ENCODE assay signal across 28 cellular contexts in the genomic region with DNA sequence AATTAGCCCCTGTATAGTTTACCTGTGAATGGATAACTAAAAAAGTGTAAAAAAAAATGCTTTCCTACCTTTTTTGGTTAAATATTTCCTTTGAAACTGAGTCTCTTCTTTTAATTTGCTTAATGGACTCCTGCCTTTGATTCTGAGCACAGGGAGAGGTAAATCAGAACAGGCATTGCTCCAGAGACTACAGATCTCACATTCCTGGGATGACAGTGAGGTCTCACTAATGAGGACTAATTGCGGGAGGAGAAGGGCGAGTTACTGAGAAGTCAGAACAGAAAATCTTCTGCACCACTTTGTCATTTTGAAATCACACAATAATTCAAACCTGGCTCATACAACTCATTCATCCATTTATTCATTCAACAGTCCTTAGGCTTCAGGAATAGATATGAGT.
"Had no signal": no experiment of that assay in that cellular context is flagged by ENCODE, and none has a peak within 500 bp of the region (broad histone marks: within the 10 kb centered on the region; RNA-seq: fewer than 3 reads in every experiment).

No MANE protein-coding gene starts in this region.

- H3K36me3 ChIP-seq: neutrophil, pancreas, prostate gland, right atrium auricular region, right lobe of liver, sigmoid colon, stomach, thoracic aorta, thyroid gland, tibial nerve, upper lobe of left lung, vagina had no signal

- H3K27me3 ChIP-seq: pancreas, right atrium auricular region, right lobe of liver, thyroid gland, upper lobe of left lung, vagina had no signal

- H3K36me3 Mint-ChIP-seq: natural killer cell treated with Interleukin-12 subunit alpha and Interleukin-12 subunit beta and Interleukin-15 and Interleukin-18, amount 100 ng/mL, for 72 hours; stimulated activated effector memory CD8-positive, alpha-beta T cell treated with anti-CD3 and anti-CD28 coated beads, Interleukin-12 subunit alpha, Interleukin-12 subunit beta, amount 100 ng/mL, for 72 hours; stimulated activated naive B cell treated with anti-CD40 and anti-IgM and Interleukin-4, amounts not matched to agents 10 μg/mL and 1 μg/mL and 100 μg/mL, for 72 hours had no signal

- FAIRE-seq: pancreas, small intestine, urothelium cell line had no signal

- H3K4me1 ChIP-seq: pancreas, prostate gland, right atrium auricular region, right lobe of liver, sigmoid colon, stomach, thyroid gland, tibial nerve, upper lobe of left lung, vagina had no signal

- H3K9me3 ChIP-seq: neutrophil, pancreas, prostate gland, right atrium auricular region, right lobe of liver, thoracic aorta, thyroid gland, upper lobe of left lung, vagina had no signal

- DNase-seq: nephron progenitor cell; nucleus accumbens; pancreas; retina; right lobe of liver; sigmoid colon; small intestine; stimulated activated CD4-positive, alpha-beta T cell treated with anti-CD3 and anti-CD28 coated beads, Interleukin-15, amount 100 ng/mL, for 24 hours; stimulated activated CD4-positive, alpha-beta T cell treated with anti-CD3 and anti-CD28 coated beads, Interleukin-2, amount 100 ng/mL, for 24 hours; stimulated activated CD4-positive, alpha-beta T cell treated with anti-CD3 and anti-CD28 coated beads, Interleukin-2, amount 100 ng/mL, for 48 hours; stimulated activated CD4-positive, alpha-beta T cell treated with anti-CD3 and anti-CD28 coated beads, Interleukin-4, amount 100 ng/mL, for 24 hours; stimulated activated naive B cell treated with anti-CD40 and anti-IgM and Interleukin-4, amounts not matched to agents 10 μg/mL and 1 μg/mL and 100 μg/mL, for 72 hours; stimulated activated naive CD4-positive, alpha-beta T cell treated with Interleukin-2 at 50 U/mL for 16 hours; stomach; thyroid gland; trophoblast cell; upper lobe of left lung had no signal

- H3K4me1 Mint-ChIP-seq: nephron progenitor cell; neural crest cell; stimulated activated effector memory CD8-positive, alpha-beta T cell treated with anti-CD3 and anti-CD28 coated beads, Interleukin-12 subunit alpha, Interleukin-12 subunit beta, amount 100 ng/mL, for 72 hours; stimulated activated naive B cell treated with anti-CD40 and anti-IgM and Interleukin-4, amounts not matched to agents 10 μg/mL and 1 μg/mL and 100 μg/mL, for 72 hours had no signal

- H3K4me3 ChIP-seq: pancreas, prostate gland, right atrium auricular region, right lobe of liver, sigmoid colon, stomach, thoracic aorta, thyroid gland, tibial nerve, upper lobe of left lung, vagina had no signal

- H3K27ac Mint-ChIP-seq: natural killer cell treated with Interleukin-12 subunit alpha and Interleukin-12 subunit beta and Interleukin-15 and Interleukin-18, amount 100 ng/mL, for 72 hours; nephron progenitor cell; stimulated activated effector memory CD8-positive, alpha-beta T cell treated with anti-CD3 and anti-CD28 coated beads, Interleukin-12 subunit alpha, Interleukin-12 subunit beta, amount 100 ng/mL, for 72 hours; stimulated activated naive B cell treated with anti-CD40 and anti-IgM and Interleukin-4, amounts not matched to agents 10 μg/mL and 1 μg/mL and 100 μg/mL, for 72 hours; stimulated activated naive CD8-positive, alpha-beta T cell treated with anti-CD3 and anti-CD28 coated beads, Interleukin-15, Interleukin-2, amounts not matched to agents 100 ng/mL and 50 ng/mL, for 24 hours had no signal

- H3K9me3 Mint-ChIP-seq: nephron progenitor cell had no signal

- H3K4me3 Mint-ChIP-seq: natural killer cell treated with Interleukin-12 subunit alpha and Interleukin-12 subunit beta and Interleukin-15 and Interleukin-18, amount 100 ng/mL, for 72 hours; nephron progenitor cell; neural crest cell; stimulated activated effector memory CD8-positive, alpha-beta T cell treated with anti-CD3 and anti-CD28 coated beads, Interleukin-12 subunit alpha, Interleukin-12 subunit beta, amount 100 ng/mL, for 72 hours; stimulated activated naive B cell treated with anti-CD40 and anti-IgM and Interleukin-4, amounts not matched to agents 10 μg/mL and 1 μg/mL and 100 μg/mL, for 72 hours; stimulated activated naive CD8-positive, alpha-beta T cell treated with anti-CD3 and anti-CD28 coated beads, Interleukin-15, Interleukin-2, amounts not matched to agents 100 ng/mL and 50 ng/mL, for 24 hours had no signal

- H3K27ac ChIP-seq: neutrophil, pancreas, prostate gland, right atrium auricular region, right lobe of liver, sigmoid colon, stomach, thoracic aorta, thyroid gland, tibial nerve, upper lobe of left lung, vagina had no signal

- ATAC-seq: natural killer cell treated with Interleukin-12 subunit alpha and Interleukin-12 subunit beta and Interleukin-15 and Interleukin-18, amount 100 ng/mL, for 72 hours; pancreas; right lobe of liver; stimulated activated effector memory CD8-positive, alpha-beta T cell treated with anti-CD3 and anti-CD28 coated beads, Interleukin-12 subunit alpha, Interleukin-12 subunit beta, amount 100 ng/mL, for 72 hours; stimulated activated naive B cell treated with anti-CD40 and anti-IgM and Interleukin-4, amounts not matched to agents 10 μg/mL and 1 μg/mL and 100 μg/mL, for 72 hours had no signal
